In genomic region chr3:54122802-54123537, GRCh38 we compare ENCODE assay signal across 11 cellular contexts. TPM values are rescaled to one million over a fixed set of nuclear protein-coding genes. Genes with fewer than 3 reads are reported as not detected.
DNase-seq lines count a peak whose midpoint lies in the region; ATAC-seq and TF ChIP-seq lines count a peak whose summit lies in the region.
"Had no signal": no experiment of that assay in that cellular context is flagged by ENCODE, and none has a peak within 500 bp of the region (broad histone marks: within the 10 kb centered on the region; RNA-seq: fewer than 3 reads in every experiment).

No MANE protein-coding gene starts in this region.

- no peak for TF ChIP-seq CTCF in thyroid gland (IDR thresholded peaks at IDR 0.05)

- peaks cover 7% of the 10 kb centered on the region for H3K4me1 Mint-ChIP-seq in activated CD4-positive, alpha-beta T cell treated with anti-CD3 and anti-CD28 coated beads, Interleukin-2, amount 10 ng/mL, durations not matched to agents 7 days and 5 days
- peaks cover 7% of the 10 kb centered on the region for H3K4me1 Mint-ChIP-seq in memory B cell

- H3K27ac Mint-ChIP-seq in activated CD4-positive, alpha-beta T cell treated with anti-CD3 and anti-CD28 coated beads, Interleukin-2, amount 10 ng/mL, durations not matched to agents 7 days and 5 days = no peak overlapping the region
- H3K27ac Mint-ChIP-seq in memory B cell = no peak overlapping the region

- 2 to 3% methylated on average over 21 to 24 of the region's 51 CpGs for WGBS in thyroid gland, 2 donors

- no peaks in the 10 kb centered on the region for H3K36me3 ChIP-seq in thyroid gland

- H3K27ac ChIP-seq in caudate nucleus (ENCODE audit: low read depth, low read length) = peak overlapping the region; percentile 61
- no peak overlapping the region for H3K27ac ChIP-seq in thyroid gland
- H3K27ac ChIP-seq: KMS-11 had no signal

- ATAC-seq in memory B cell (ENCODE audit: low read depth) (no peak), GM21737 (IDR thresholded peaks at IDR 0.05; ENCODE audit: unreplicated experiment) (no peak)

- peak overlapping the region; percentile 32 for H3K4me3 Mint-ChIP-seq in activated CD4-positive, alpha-beta T cell treated with anti-CD3 and anti-CD28 coated beads, Interleukin-2, amount 10 ng/mL, durations not matched to agents 7 days and 5 days
- H3K4me3 Mint-ChIP-seq in memory B cell = peak overlapping the region; percentile 77

- no peaks in the 10 kb centered on the region for H3K27me3 ChIP-seq in thyroid gland

- H3K9me3 ChIP-seq in thyroid gland = no peaks in the 10 kb centered on the region

- H3K4me3 ChIP-seq in thyroid gland (replicated peaks in 1 of 3) = peak overlapping the region in 1 of 3 donors; percentile 55

- CTCF ChIA-PET in activated CD4-positive, alpha-beta T cell treated with anti-CD3 and anti-CD28 coated beads, Interleukin-2, amount 10 ng/mL, durations not matched to agents 7 days and 5 days (lab: Charles Lee) = no interaction called here

- no peak for TF ChIP-seq POLR2A in thyroid gland (IDR thresholded peaks at IDR 0.05)

- H3K9me3 Mint-ChIP-seq in activated CD4-positive, alpha-beta T cell treated with anti-CD3 and anti-CD28 coated beads, Interleukin-2, amount 10 ng/mL, durations not matched to agents 7 days and 5 days = no peaks in the 10 kb centered on the region
- no peaks in the 10 kb centered on the region for H3K9me3 Mint-ChIP-seq in memory B cell

- POLR2A ChIA-PET in activated CD4-positive, alpha-beta T cell treated with anti-CD3 and anti-CD28 coated beads, Interleukin-2, amount 10 ng/mL, durations not matched to agents 7 days and 5 days (lab: Charles Lee) = no interaction called here

- no peaks in the 10 kb centered on the region for H3K36me3 Mint-ChIP-seq in activated CD4-positive, alpha-beta T cell treated with anti-CD3 and anti-CD28 coated beads, Interleukin-2, amount 10 ng/mL, durations not matched to agents 7 days and 5 days (ENCODE audit: low read depth)
- H3K36me3 Mint-ChIP-seq in memory B cell = peaks cover 1% of the 10 kb centered on the region

- intact Hi-C loops in thyroid gland (cut with DNase I) = no loop called here

- peaks cover 43% of the 10 kb centered on the region for H3K27me3 Mint-ChIP-seq in activated CD4-positive, alpha-beta T cell treated with anti-CD3 and anti-CD28 coated beads, Interleukin-2, amount 10 ng/mL, durations not matched to agents 7 days and 5 days
- H3K27me3 Mint-ChIP-seq in memory B cell = peaks cover 18% of the 10 kb centered on the region

- H3K4me1 ChIP-seq in thyroid gland = peaks cover 18 to 21% of the 10 kb centered on the region in 2 donors

- DNase-seq in activated CD4-positive, alpha-beta T cell treated with anti-CD3 and anti-CD28 coated beads, Interleukin-2, amount 10 ng/mL, durations not matched to agents 7 days and 5 days = no peak
- no peak for DNase-seq in activated CD4-positive, alpha-beta T cell treated with anti-CD3 and anti-CD28 coated beads, Interleukin-2, amount 50 U/mL, for 48 hours
- DNase-seq in caudate nucleus (lab: John Stamatoyannopoulos, UW) = peak in 4 of 61 donors; percentile 14 to 53 (median 30)
- no peak for DNase-seq in memory B cell (ENCODE audit: low spot score in 2 of 2)
- DNase-seq in thyroid gland = peak; percentile 15 to 20
- DNase-seq in DMS 273 (lab: John Stamatoyannopoulos, UW; ENCODE audit: unreplicated experiment) = no peak
- DNase-seq in mesenteric fat pad (ENCODE audit: low spot score) = no peak
- DNase-seq: activated T-cell treated with anti-CD3 and anti-CD28 coated beads, Interleukin-2, amount 50 U/mL, for 1 hour; stimulated activated CD4-positive, alpha-beta T cell treated with anti-CD3 and anti-CD28 coated beads, Interleukin-12 subunit alpha, Interleukin-12 subunit beta, amount 100 ng/mL, for 4 hours had no signal

RNA-seq across cellular contexts. Expression of gene CACNA2D3, which starts 0.6 kb away (rescaled TPM):
- not detected for total RNA-seq in activated CD4-positive, alpha-beta T cell treated with anti-CD3 and anti-CD28 coated beads, Interleukin-2, amount 10 ng/mL, durations not matched to agents 7 days and 5 days
- 1 to 10 TPM; 2.9 to 4.8 (median 4.5) TPM for total RNA-seq in thyroid gland
- total RNA-seq in mesenteric fat pad = 0.48 TPM

Comparison
In these comparisons a context has a peak if more than half of its experiments do, and no peak if none do; other contexts are left out.
1. DNase-seq: peak in thyroid gland (2 of 2); none in activated CD4-positive, alpha-beta T cell treated with anti-CD3 and anti-CD28 coated beads, Interleukin-2, amount 10 ng/mL, durations not matched to agents 7 days and 5 days (single experiment), activated CD4-positive, alpha-beta T cell treated with anti-CD3 and anti-CD28 coated beads, Interleukin-2, amount 50 U/mL, for 48 hours (0 of 2), memory B cell (0 of 2), DMS 273 (single experiment) and mesenteric fat pad (single experiment).